In the genomic region with DNA sequence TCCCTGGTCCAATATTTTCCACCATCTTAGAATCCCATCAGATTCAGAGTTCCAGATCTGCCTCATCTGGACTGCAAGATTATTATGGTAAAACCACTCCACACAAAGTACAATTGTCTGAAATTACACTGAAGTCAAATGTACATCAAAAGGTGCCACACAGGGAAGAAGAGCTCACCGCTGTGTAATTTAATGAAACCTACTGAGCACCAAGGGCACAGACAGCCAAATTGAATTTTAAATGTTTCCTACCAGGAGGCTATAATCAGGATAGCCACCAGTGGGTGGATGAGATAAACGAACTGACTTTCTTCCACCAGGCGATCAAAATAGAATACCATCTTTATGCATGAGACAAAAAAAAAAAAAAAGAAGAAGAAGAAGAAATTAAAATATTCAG, we compare ENCODE assay signal across 18 cellular contexts. TPM values are rescaled to one million over a fixed set of nuclear protein-coding genes. Genes with fewer than 3 reads are reported as not detected.
A peak's percentile ranks its signal among the peaks of the same experiment; 100 is the strongest.
DNase-seq lines count a peak whose midpoint lies in the region; ATAC-seq and TF ChIP-seq lines count a peak whose summit lies in the region.
"Had no signal": no experiment of that assay in that cellular context is flagged by ENCODE, and none has a peak within 500 bp of the region (broad histone marks: within the 10 kb centered on the region; RNA-seq: fewer than 3 reads in every experiment).

No MANE protein-coding gene starts in this region.

- peak overlapping the region; percentile 11 for H3K4me2 ChIP-seq in fibroblast of lung (ENCODE audit: extremely low read depth, insufficient read depth, low read length)
- H3K4me2 ChIP-seq in neural progenitor cell = no peak overlapping the region
- H3K4me2 ChIP-seq: BLaER1 treated with 17β-estradiol and CSF1 and Interleukin-3, amounts not matched to agents 10 nM and 100 nM had no signal

- peaks cover 25% of the 10 kb centered on the region for H3K36me3 Mint-ChIP-seq in neural progenitor cell
- H3K36me3 Mint-ChIP-seq: CD4-positive, CD25-positive, alpha-beta regulatory T cell had no signal

- no peaks in the 10 kb centered on the region for H3K27me3 Mint-ChIP-seq in neural progenitor cell (ENCODE audit: insufficient read depth, low read depth)
- H3K27me3 Mint-ChIP-seq: CD4-positive, CD25-positive, alpha-beta regulatory T cell had no signal

- no peak overlapping the region for H3K4me3 Mint-ChIP-seq in neural progenitor cell
- H3K4me3 Mint-ChIP-seq: CD4-positive, CD25-positive, alpha-beta regulatory T cell had no signal

- H3K9me3 ChIP-seq in HEK293 (ENCODE audit: control insufficient read depth, insufficient read depth, low read depth, low read length) (no peaks in the 10 kb centered on the region), fibroblast of lung (ENCODE audit: control insufficient read depth, insufficient read depth, low read depth, low read length) (no peaks in the 10 kb centered on the region), neural progenitor cell (ENCODE audit: low read depth) (no peaks in the 10 kb centered on the region), gastrocnemius medialis (no peaks in the 10 kb centered on the region)
- H3K9me3 ChIP-seq: BLaER1 treated with 17β-estradiol and CSF1 and Interleukin-3, amounts not matched to agents 10 nM and 100 nM had no signal

- H3F3A ChIP-seq in neural progenitor cell (ENCODE audit: low read depth) = no peaks in the 10 kb centered on the region

- CTCF ChIA-PET in HEK293 (lab: Yijun Ruan, JAX) = interaction anchor here (1.1 kb wide), 1 partner anchor 35 kb away, joined by 4 read pairs; no protein-coding TSS in a partner anchor

- H3K27ac ChIP-seq in HEK293 (ENCODE audit: extremely low read depth, low read depth, low read length) (no peak overlapping the region), fibroblast of lung (ENCODE audit: insufficient read depth, low read length) (no peak overlapping the region), neural progenitor cell (no peak overlapping the region), foreskin keratinocyte (no peak overlapping the region), gastrocnemius medialis (no peak overlapping the region)
- H3K27ac ChIP-seq: BLaER1 treated with 17β-estradiol and CSF1 and Interleukin-3, amounts not matched to agents 10 nM and 100 nM; GM23248 had no signal

- H3K4me3 ChIP-seq in HEK293 (ENCODE audit: low read depth, low read length) (no peak overlapping the region), fibroblast of lung (replicated peaks in 1 of 4; ENCODE audit: control extremely low read depth in 1 of 4, insufficient read depth in 1 of 4, low read depth in 3 of 4, low read length in 4 of 4) (no peak overlapping the region), neural progenitor cell (no peak overlapping the region), gastrocnemius medialis (no peak overlapping the region)
- H3K4me3 ChIP-seq: BLaER1 treated with 17β-estradiol and CSF1 and Interleukin-3, amounts not matched to agents 10 nM and 100 nM; GM12878; GM23248 had no signal

- H3K27me3 ChIP-seq in fibroblast of lung (ENCODE audit: control insufficient read depth, insufficient read depth, low read length) = no peaks in the 10 kb centered on the region
- no peaks in the 10 kb centered on the region for H3K27me3 ChIP-seq in neural progenitor cell
- no peaks in the 10 kb centered on the region for H3K27me3 ChIP-seq in foreskin keratinocyte
- H3K27me3 ChIP-seq in gastrocnemius medialis = no peaks in the 10 kb centered on the region
- H3K27me3 ChIP-seq: BLaER1 treated with 17β-estradiol and CSF1 and Interleukin-3, amounts not matched to agents 10 nM and 100 nM had no signal

- TF ChIP-seq POLR2A in gastrocnemius medialis (IDR thresholded peaks at IDR 0.05) = no peak

- no peak for TF ChIP-seq CTCF in HEK293 (tag by site-specific recombination; IDR thresholded peaks at IDR 0.05)
- no peak for TF ChIP-seq CTCF in fibroblast of lung (conservative IDR thresholded peaks at IDR 0.05 in 1 of 2, IDR thresholded peaks at IDR 0.05 in 1 of 2; ENCODE audit: low read depth in 1 of 2, low read length in 2 of 2)
- no peak for TF ChIP-seq CTCF in neural progenitor cell (IDR thresholded peaks at IDR 0.05)
- no peak for TF ChIP-seq CTCF in foreskin keratinocyte (conservative IDR thresholded peaks at IDR 0.05)
- no peak for TF ChIP-seq CTCF in gastrocnemius medialis (IDR thresholded peaks at IDR 0.05 in 4 of 5, conservative IDR thresholded peaks at IDR 0.05 in 1 of 5)

- H4K20me1 ChIP-seq in fibroblast of lung (ENCODE audit: control insufficient read depth, extremely low read depth, insufficient read depth, low read length) (no peaks in the 10 kb centered on the region), neural progenitor cell (ENCODE audit: low read depth) (no peaks in the 10 kb centered on the region)
- H4K20me1 ChIP-seq: BLaER1 treated with 17β-estradiol and CSF1 and Interleukin-3, amounts not matched to agents 10 nM and 100 nM had no signal

- POLR2A ChIA-PET in HEK293 (lab: Yijun Ruan, JAX) = no interaction called here

- H2AFZ ChIP-seq in fibroblast of lung (ENCODE audit: low read length) = no peak overlapping the region
- H2AFZ ChIP-seq in neural progenitor cell (replicated peaks) = no peak overlapping the region
- H2AFZ ChIP-seq: GM23248 had no signal

- peaks cover 3% of the 10 kb centered on the region for H3K79me2 ChIP-seq in fibroblast of lung (ENCODE audit: control insufficient read depth, insufficient read depth, low read length)
- H3K79me2 ChIP-seq in neural progenitor cell (ENCODE audit: low read depth) = no peaks in the 10 kb centered on the region

- H3K4me1 Mint-ChIP-seq in neural progenitor cell = peaks cover 59% of the 10 kb centered on the region

- in situ Hi-C loops in gastrocnemius medialis (cut with MboI; ENCODE audit: low sequenced_read_pairs in 4 of 4) = no loop called here

- H3K36me3 ChIP-seq in HEK293 (ENCODE audit: control insufficient read depth in 2 of 2, insufficient read depth in 1 of 2, low read length in 2 of 2) (no peaks in the 10 kb centered on the region), fibroblast of lung (ENCODE audit: control insufficient read depth, insufficient read depth, low read length) (no peaks in the 10 kb centered on the region), neural progenitor cell (no peaks in the 10 kb centered on the region), gastrocnemius medialis (no peaks in the 10 kb centered on the region)
- H3K36me3 ChIP-seq: BLaER1 treated with 17β-estradiol and CSF1 and Interleukin-3, amounts not matched to agents 10 nM and 100 nM had no signal

- H3K27ac Mint-ChIP-seq in neural progenitor cell = peak overlapping the region; percentile 38
- H3K27ac Mint-ChIP-seq: CD4-positive, CD25-positive, alpha-beta regulatory T cell had no signal

- no peak overlapping the region for H3K9ac ChIP-seq in fibroblast of lung (ENCODE audit: insufficient read depth, low read length)
- H3K9ac ChIP-seq in neural progenitor cell = no peak overlapping the region
- H3K9ac ChIP-seq: BLaER1 treated with 17β-estradiol and CSF1 and Interleukin-3, amounts not matched to agents 10 nM and 100 nM; GM23248 had no signal

- peaks cover 8% of the 10 kb centered on the region for H3K4me1 ChIP-seq in HEK293 (ENCODE audit: control insufficient read depth, insufficient read depth, low read length)
- peaks cover 5% of the 10 kb centered on the region for H3K4me1 ChIP-seq in fibroblast of lung (ENCODE audit: control insufficient read depth, extremely low read depth, insufficient read depth, low read length)
- no peaks in the 10 kb centered on the region for H3K4me1 ChIP-seq in neural progenitor cell
- peaks cover 10% of the 10 kb centered on the region for H3K4me1 ChIP-seq in foreskin keratinocyte
- peaks cover 0 to 7% of the 10 kb centered on the region in 2 donors for H3K4me1 ChIP-seq in gastrocnemius medialis
- H3K4me1 ChIP-seq: BLaER1 treated with 17β-estradiol and CSF1 and Interleukin-3, amounts not matched to agents 10 nM and 100 nM had no signal

- ATAC-seq in foreskin keratinocyte (no peak), gastrocnemius medialis (no peak)
- ATAC-seq: GM12878, HCT116 had no signal

- intact Hi-C loops in gastrocnemius medialis (cut with DNase I; ENCODE audit: low total_unique reads) = no loop called here

- no peaks in the 10 kb centered on the region for H3K9me3 Mint-ChIP-seq in neural progenitor cell

- DNase-seq in NCI-H2081 treated with DMSO at 0.1 percent for 48 hours (lab: John Stamatoyannopoulos, UW) (peak; percentile 19), fibroblast of lung (ENCODE audit: low read depth in 2 of 2) (no peak), neural progenitor cell (ENCODE audit: low spot score) (no peak), NK-92 (lab: John Stamatoyannopoulos, UW; ENCODE audit: unreplicated experiment) (no peak), foreskin keratinocyte (no peak), gastrocnemius medialis (no peak)
- DNase-seq in activated CD4-positive, CD25-positive, alpha-beta regulatory T cell treated with anti-CD3 and anti-CD28 coated beads, Interleukin-2, amount 50 U/mL, for 72 hours = no peak
- DNase-seq: ACHN; Calu3; CD4-positive, CD25-positive, alpha-beta regulatory T cell; DMS 273 treated with DMSO at 0.1 percent for 48 hours; GM23248 had no signal

TF ChIP-seq in HEK293, 187 proteins besides CTCF, POLR2A, EP300 and RAD21:
- TF ChIP-seq SETDB1 (IDR thresholded peaks at IDR 0.05; ENCODE audit: insufficient read length, low read length) (no peak), ZIC2 (tag by site-specific recombination; IDR thresholded peaks at IDR 0.05) (peak; percentile 62; the same call in 1 of the 2 replicates)

RNA-seq across cellular contexts. Expression of gene LHFPL6, which starts 21.8 kb away (rescaled TPM):
- total RNA-seq in fibroblast of lung = 33.4 and 42.4 TPM in 2 replicates
- polyA plus RNA-seq in fibroblast of lung = 52.9 and 86.8 TPM in 2 replicates
- 40.5 and 65.1 TPM in 2 replicates for polyA plus RNA-seq in fibroblast of lung (2012)
- polyA minus RNA-seq in fibroblast of lung (ENCODE audit: low replicate concordance) = 37.9 and 48.1 TPM in 2 replicates
- 1.7 and 3.0 TPM in 2 replicates for total RNA-seq in neural progenitor cell (ENCODE audit: low replicate concordance)
- 20.9 and 21.8 TPM in 2 replicates for total RNA-seq in foreskin keratinocyte
- 12.6 and 15.5 TPM in 2 replicates for polyA plus RNA-seq in foreskin keratinocyte
- 10 to 100 TPM; 12.7 to 26.3 (median 16.0) TPM for total RNA-seq in gastrocnemius medialis
- total RNA-seq: Calu3; CD4-positive, CD25-positive, alpha-beta regulatory T cell; G401; HT-29 had no signal
